9 cellular contexts compared by ENCODE assay signal in genomic region chr1:110209715-110210603, GRCh38. TPM values are rescaled to one million over a fixed set of nuclear protein-coding genes. Genes with fewer than 3 reads are reported as not detected.
DNase-seq lines count a peak whose midpoint lies in the region; ATAC-seq, FAIRE-seq and TF ChIP-seq lines count a peak whose summit lies in the region.
"Had no signal": no experiment of that assay in that cellular context is flagged by ENCODE, and none has a peak within 500 bp of the region (broad histone marks: within the 10 kb centered on the region; RNA-seq: fewer than 3 reads in every experiment).

Gene KCNC4 (plus strand): TSS chr1:110210314. CDS start chr1:110211500, 1,186 bp downstream.

- in situ Hi-C loops in mammary epithelial cell (cut with MboI; ENCODE audit: low sequenced_read_pairs in 2 of 2): loop anchor here in 1 of 2 donors (10.0 kb wide), 1 partner anchor 195 kb away; the partner anchor contains the start of gene LAMTOR5

- peak within 1 kb of the TSS; percentile 81 for H2AFZ ChIP-seq in mammary epithelial cell (ENCODE audit: low read depth, low read length)

- H3K4me1 ChIP-seq in mammary epithelial cell (ENCODE audit: insufficient read depth, low read length) (peaks cover 18% of the 10 kb centered on the region), small intestine (ENCODE audit: control insufficient read depth in 2 of 2, insufficient read depth in 1 of 2, low read depth in 1 of 2, low read length in 1 of 2) (no peaks in the 10 kb centered on the region)

- H3K27ac ChIP-seq in mammary epithelial cell (ENCODE audit: insufficient read depth, low read depth, low read length) (no peak within 1 kb of the TSS), small intestine (ENCODE audit: low read depth in 1 of 2, low read length in 1 of 2) (peak within 1 kb of the TSS; percentile 45 to 90)

- H3K9ac ChIP-seq in mammary epithelial cell (ENCODE audit: insufficient read depth, low read length): no peak within 1 kb of the TSS

- 33% methylated on average over 3 of the region's 103 CpGs for WGBS in mammary epithelial cell (ENCODE audit: low coverage, missing lambda C conversion rate)
- WGBS in small intestine, 3 donors: 1 to 2% (median 1%) methylated on average over 24 to 103 of the region's 103 CpGs

- TF ChIP-seq CTCF in WI38 (IDR thresholded peaks at IDR 0.05; ENCODE audit: low read depth, low read length) (no peak), mammary epithelial cell (conservative IDR thresholded peaks at IDR 0.05 in 1 of 2, IDR thresholded peaks at IDR 0.05 in 1 of 2; ENCODE audit: extremely low read depth in 1 of 2, insufficient read depth in 1 of 2, low read depth in 1 of 2, low read length in 2 of 2) (no peak)

- DNase-seq in NCI-H524 (lab: John Stamatoyannopoulos, UW) (peak; percentile 29 to 70), NCI-H524 treated with DMSO at 0.1 percent for 48 hours (lab: John Stamatoyannopoulos, UW) (no peak), NCI-H2171 (lab: John Stamatoyannopoulos, UW) (peak; percentile 77), mammary epithelial cell (peak; percentile 61), iPS-NIHi7 (ENCODE audit: extremely low spot score) (peak; percentile 88), small intestine (peak; percentile 79)

- H3K27me3 ChIP-seq in mammary epithelial cell (ENCODE audit: insufficient read depth, low read length) (no peaks in the 10 kb centered on the region), small intestine (ENCODE audit: control insufficient read depth in 2 of 2, insufficient read depth in 2 of 2, low read length in 2 of 2) (peaks cover 0 to 7% of the 10 kb centered on the region in 2 donors)

- peak within 1 kb of the TSS; percentile 98 for H3K4me2 ChIP-seq in mammary epithelial cell (ENCODE audit: insufficient read depth, low read depth, low read length)

- intact Hi-C loops in mammary epithelial cell (cut with micrococcal nuclease): loop anchor here (5.0 kb wide), 2 partner anchors 42 to 407 kb away; no protein-coding TSS in a partner anchor

- CTCF ChIA-PET in mammary epithelial cell (lab: Charles Lee; ENCODE audit: low non-redundant PET): interaction anchor here (0.6 to 0.7 kb wide), 2 partner anchors 129 to 762 kb away, joined by 3 to 7 read pairs; no protein-coding TSS in a partner anchor

- dilution Hi-C loops in mammary epithelial cell (cut with HindIII; ENCODE audit: low sequenced_read_pairs): loop anchor here (5.0 to 10.0 kb wide), 3 partner anchors 48 to 305 kb away; partner anchors contain the start of gene KCNA10

- no peaks in the 10 kb centered on the region for H4K20me1 ChIP-seq in mammary epithelial cell (ENCODE audit: insufficient read depth, low read length)

- H3K4me3 ChIP-seq in WI38 (ENCODE audit: low read depth, low read length): peak within 1 kb of the TSS; percentile 45
- H3K4me3 ChIP-seq in mammary epithelial cell (replicated peaks in 1 of 3; ENCODE audit: insufficient read depth in 1 of 3, low read depth in 2 of 3, low read length in 3 of 3): peak within 1 kb of the TSS; percentile 50 to 56 (median 51)
- H3K4me3 ChIP-seq in small intestine (ENCODE audit: low read depth in 1 of 2, low read length in 2 of 2): peak within 1 kb of the TSS; percentile 58 to 75

- H3K36me3 ChIP-seq in mammary epithelial cell (ENCODE audit: insufficient read depth, low read length): no peaks in the 10 kb centered on the region
- H3K36me3 ChIP-seq in small intestine (ENCODE audit: control insufficient read depth in 2 of 2, insufficient read depth in 2 of 2, low read length in 2 of 2): no peaks in the 10 kb centered on the region

- H3K9me3 ChIP-seq in mammary epithelial cell (replicated peaks; ENCODE audit: insufficient read depth, low read length) (no peaks in the 10 kb centered on the region), small intestine (ENCODE audit: control insufficient read depth, low read depth) (no peaks in the 10 kb centered on the region)

- FAIRE-seq in small intestine (lab: Jason Lieb, UNC): no peak
- FAIRE-seq: G401.6 had no signal

- no peaks in the 10 kb centered on the region for H3K79me2 ChIP-seq in mammary epithelial cell (ENCODE audit: insufficient read depth, low read length)

- no TSS peak for BruUV-seq in mammary epithelial cell (replicated peaks; lab: Mats Ljungman, UMichigan)

- peak; percentile 72 for ATAC-seq in HG03025 (IDR thresholded peaks at IDR 0.05; ENCODE audit: low FRiP score, unreplicated experiment)

RNA-seq across cellular contexts. Expression of gene KCNC4, which starts in this region (rescaled TPM):
- total RNA-seq in mammary epithelial cell: 1 to 10 TPM; 5.3 to 6.7 TPM
- polyA plus RNA-seq in mammary epithelial cell: 3.6 TPM
- polyA minus RNA-seq in mammary epithelial cell: 8.2 TPM
- 1 to 10 TPM in 1 of 3 donors, under 1 TPM in 2; under 0.01 to 3.7 (median 0.67) TPM for polyA plus RNA-seq in small intestine
